23 cellular contexts compared by ENCODE assay signal in the genomic region with DNA sequence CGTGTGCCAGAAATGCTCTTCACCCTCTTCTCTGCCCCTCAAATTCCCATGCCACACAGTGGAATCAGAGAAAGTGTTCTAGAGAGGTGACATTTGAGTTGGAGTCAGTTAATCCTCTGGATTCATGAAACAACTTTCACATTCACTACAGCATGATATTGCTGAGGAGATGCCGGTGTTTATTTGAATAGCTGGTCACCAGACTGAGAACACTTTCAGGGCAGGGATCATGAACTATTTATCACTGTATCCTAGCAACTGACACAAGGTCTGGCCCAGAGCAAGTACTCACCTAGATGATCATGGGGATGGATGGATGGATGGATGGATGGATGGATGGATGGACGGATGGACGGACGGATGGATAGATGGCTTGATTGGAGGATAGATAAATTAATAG.
DNase-seq lines count a peak whose midpoint lies in the region; ATAC-seq and TF ChIP-seq lines count a peak whose summit lies in the region.
"Had no signal": no experiment of that assay in that cellular context is flagged by ENCODE, and none has a peak within 500 bp of the region (broad histone marks: within the 10 kb centered on the region; RNA-seq: fewer than 3 reads in every experiment).

No MANE protein-coding gene starts in this region.

- intact Hi-C loops in thyroid gland (cut with DNase I): no loop called here

- 76 to 83% methylated on average over 5 of the region's 5 CpGs for WGBS in thyroid gland, 2 donors

- POLR2A ChIA-PET in activated CD4-positive, alpha-beta memory T cell treated with anti-CD3 and anti-CD28 coated beads, Interleukin-2, amount 10 ng/mL, durations not matched to agents 7 days and 5 days (lab: Charles Lee): no interaction called here

- no peak for TF ChIP-seq CTCF in thyroid gland (IDR thresholded peaks at IDR 0.05)

- H3K36me3 ChIP-seq in thyroid gland: no peaks in the 10 kb centered on the region
- H3K36me3 ChIP-seq: stomach, transverse colon had no signal

- TF ChIP-seq POLR2A in thyroid gland (IDR thresholded peaks at IDR 0.05): no peak

- CTCF ChIA-PET in activated CD4-positive, alpha-beta memory T cell treated with anti-CD3 and anti-CD28 coated beads, Interleukin-2, amount 10 ng/mL, durations not matched to agents 7 days and 5 days (lab: Charles Lee): no interaction called here

- H3K4me1 ChIP-seq in thyroid gland: peaks cover 24 to 50% of the 10 kb centered on the region in 2 donors
- H3K4me1 ChIP-seq: transverse colon had no signal

- peak overlapping the region; percentile 65 to 76 (median 75) for H3K27ac ChIP-seq in thyroid gland
- H3K27ac ChIP-seq: SK-N-MC had no signal

- no peaks in the 10 kb centered on the region for H3K27me3 Mint-ChIP-seq in activated CD4-positive, alpha-beta memory T cell treated with anti-CD3 and anti-CD28 coated beads, Interleukin-2, amount 10 ng/mL, durations not matched to agents 7 days and 5 days
- H3K27me3 Mint-ChIP-seq: activated naive CD8-positive, alpha-beta T cell had no signal

- H3K27me3 ChIP-seq in thyroid gland: no peaks in the 10 kb centered on the region
- H3K27me3 ChIP-seq: stomach, transverse colon had no signal

- no peak overlapping the region for H3K27ac Mint-ChIP-seq in activated CD4-positive, alpha-beta memory T cell treated with anti-CD3 and anti-CD28 coated beads, Interleukin-2, amount 10 ng/mL, durations not matched to agents 7 days and 5 days
- H3K27ac Mint-ChIP-seq: activated naive CD8-positive, alpha-beta T cell; CD8-positive, alpha-beta memory T cell; endodermal cell had no signal

- H3K9me3 ChIP-seq in thyroid gland: no peaks in the 10 kb centered on the region
- H3K9me3 ChIP-seq: stomach, transverse colon had no signal

- ATAC-seq in left lobe of liver (peak; percentile 27), HG03342 (IDR thresholded peaks at IDR 0.05; ENCODE audit: unreplicated experiment) (no peak)

- no peaks in the 10 kb centered on the region for H3K4me1 Mint-ChIP-seq in activated CD4-positive, alpha-beta memory T cell treated with anti-CD3 and anti-CD28 coated beads, Interleukin-2, amount 10 ng/mL, durations not matched to agents 7 days and 5 days
- H3K4me1 Mint-ChIP-seq: CD8-positive, alpha-beta memory T cell had no signal

- no peak overlapping the region for H3K4me3 Mint-ChIP-seq in activated CD4-positive, alpha-beta memory T cell treated with anti-CD3 and anti-CD28 coated beads, Interleukin-2, amount 10 ng/mL, durations not matched to agents 7 days and 5 days
- H3K4me3 Mint-ChIP-seq: activated naive CD8-positive, alpha-beta T cell; CD8-positive, alpha-beta memory T cell; endodermal cell; H9 had no signal

- H3K4me3 ChIP-seq in thyroid gland (replicated peaks in 1 of 3): no peak overlapping the region
- H3K4me3 ChIP-seq: SK-N-MC, stomach, transverse colon had no signal

- no peaks in the 10 kb centered on the region for H3K9me3 Mint-ChIP-seq in activated CD4-positive, alpha-beta memory T cell treated with anti-CD3 and anti-CD28 coated beads, Interleukin-2, amount 10 ng/mL, durations not matched to agents 7 days and 5 days
- H3K9me3 Mint-ChIP-seq: CD8-positive, alpha-beta memory T cell; endodermal cell; H9 had no signal

- no peaks in the 10 kb centered on the region for H3K36me3 Mint-ChIP-seq in activated CD4-positive, alpha-beta memory T cell treated with anti-CD3 and anti-CD28 coated beads, Interleukin-2, amount 10 ng/mL, durations not matched to agents 7 days and 5 days (ENCODE audit: low read depth)
- H3K36me3 Mint-ChIP-seq: activated naive CD8-positive, alpha-beta T cell; CD8-positive, alpha-beta memory T cell had no signal

- peak; percentile 21 for DNase-seq in NCI-H748 (lab: John Stamatoyannopoulos, UW; ENCODE audit: unreplicated experiment)
- no peak for DNase-seq in NCI-H748 treated with DMSO at 0.1 percent for 48 hours (lab: John Stamatoyannopoulos, UW)
- peak; percentile 31 for DNase-seq in NCI-H774 (lab: John Stamatoyannopoulos, UW)
- DNase-seq in left lobe of liver (ENCODE audit: low spot score): no peak
- DNase-seq in thyroid gland: no peak
- DNase-seq in amygdala (lab: John Stamatoyannopoulos, UW): no peak
- DNase-seq in activated CD4-positive, alpha-beta memory T cell treated with anti-CD3 and anti-CD28 coated beads, Interleukin-2, amount 10 ng/mL, durations not matched to agents 7 days and 5 days: no peak
- DNase-seq: activated CD4-positive, alpha-beta T cell treated with anti-CD3 and anti-CD28 coated beads for 1 hour; activated T-cell treated with anti-CD3 and anti-CD28 coated beads for 4 hours; AML-193; caudate nucleus; CD8-positive, alpha-beta memory T cell; DND-41; endodermal cell; H9; Kasumi-1; NCI-H1436 treated with DMSO at 0.1 percent for 48 hours; nucleus accumbens; stomach; transverse colon had no signal

Comparison
In these comparisons a context has a peak if more than half of its experiments do, and no peak if none do; other contexts are left out.
1. DNase-seq: peak in NCI-H748 (single experiment) and NCI-H774 (single experiment); none in NCI-H748 treated with DMSO at 0.1 percent for 48 hours (single experiment), left lobe of liver (single experiment), thyroid gland (0 of 2), amygdala (0 of 56) and activated CD4-positive, alpha-beta memory T cell treated with anti-CD3 and anti-CD28 coated beads, Interleukin-2, amount 10 ng/mL, durations not matched to agents 7 days and 5 days (single experiment).